ENCODE assay signal across 1 cellular context in genomic region chr2:15753811-15754702, GRCh38.
TF ChIP-seq lines count a peak whose summit lies in the region.

No MANE protein-coding gene starts in this region.

TF ChIP-seq in H1, 55 proteins besides CTCF, POLR2A, EP300 and RAD21 (continued from another document):
- TF ChIP-seq USF2 (IDR thresholded peaks at IDR 0.05; ENCODE audit: low read length) (no peak), GABPA (IDR thresholded peaks at IDR 0.05; ENCODE audit: borderline replicate concordance, insufficient read depth, low read length) (no peak)
